Comparison of ENCODE assay signal across 1 cellular context in the genomic region with DNA sequence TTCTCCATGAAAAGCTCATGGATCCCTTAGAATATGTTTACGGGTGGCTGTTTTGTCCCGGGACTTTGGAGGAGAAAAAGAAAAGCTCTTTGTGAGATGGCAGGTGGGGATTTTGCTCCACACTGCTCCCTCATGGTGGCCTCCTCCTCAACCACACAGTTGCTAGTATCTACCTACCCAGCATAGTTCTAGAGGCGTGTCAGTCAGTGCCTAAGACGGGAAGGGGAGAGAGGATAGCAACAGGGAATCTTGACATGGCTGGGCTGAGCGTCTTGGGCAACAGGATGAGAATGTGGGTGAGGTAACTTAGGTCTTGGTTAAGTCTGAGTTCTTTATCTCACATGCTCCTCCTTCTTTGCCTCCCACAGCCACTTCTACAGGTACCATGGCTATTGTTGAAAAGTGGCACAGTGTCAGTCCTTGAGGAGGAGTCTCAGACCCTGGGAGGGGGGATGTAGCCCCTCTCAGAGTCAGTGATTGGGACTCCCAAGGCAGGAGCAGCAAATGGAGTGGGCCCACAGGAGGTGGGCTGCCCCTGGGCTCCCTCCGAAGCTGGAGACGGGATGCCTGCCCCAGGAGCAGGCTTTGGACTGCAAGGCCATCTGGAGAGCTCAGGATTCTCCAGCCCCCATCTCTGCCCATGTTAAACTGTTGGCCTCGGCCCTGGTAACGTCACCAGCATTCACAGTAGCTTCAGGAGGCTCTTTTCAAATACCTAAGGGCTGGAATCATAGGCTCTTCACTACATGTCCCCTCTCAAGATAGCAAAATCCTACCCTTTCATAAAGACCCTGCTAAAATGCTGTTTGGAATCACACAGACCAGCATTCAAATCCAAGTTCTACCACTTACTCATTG.
TF ChIP-seq lines count a peak whose summit lies in the region.

No MANE protein-coding gene starts in this region.

TF ChIP-seq in IMR-90, 13 proteins besides CTCF, POLR2A, EP300 and RAD21:
- TF ChIP-seq SMC3 (IDR thresholded peaks at IDR 0.05; ENCODE audit: low read depth, low read length) (no peak), MXI1 (IDR thresholded peaks at IDR 0.05; ENCODE audit: borderline replicate concordance, low read depth, low read length) (no peak), CHD1 (IDR thresholded peaks at IDR 0.05; ENCODE audit: low read depth, low read length) (no peak), BHLHE40 (IDR thresholded peaks at IDR 0.05; ENCODE audit: low read depth, low read length) (no peak), MAFK (IDR thresholded peaks at IDR 0.05; ENCODE audit: low read depth, low read length) (no peak), RCOR1 (IDR thresholded peaks at IDR 0.05; ENCODE audit: insufficient replicate concordance, low read length) (no peak), CEBPB (IDR thresholded peaks at IDR 0.05; ENCODE audit: low read depth, low read length) (no peak), NFE2L2 (IDR thresholded peaks at IDR 0.05; ENCODE audit: low read depth, low read length) (no peak), ELK1 (IDR thresholded peaks at IDR 0.05; ENCODE audit: borderline replicate concordance, low read depth, low read length) (no peak), MAZ (IDR thresholded peaks at IDR 0.05; ENCODE audit: borderline replicate concordance, low read depth, low read length) (no peak), FOS (IDR thresholded peaks at IDR 0.05; ENCODE audit: low read depth, low read length) (no peak)
